In genomic region chr6:8858854-8859257, GRCh38 we compare ENCODE assay signal across 20 cellular contexts.
DNase-seq lines count a peak whose midpoint lies in the region; ATAC-seq and TF ChIP-seq lines count a peak whose summit lies in the region.
"Had no signal": no experiment of that assay in that cellular context is flagged by ENCODE, and none has a peak within 500 bp of the region (broad histone marks: within the 10 kb centered on the region; RNA-seq: fewer than 3 reads in every experiment).

No MANE protein-coding gene starts in this region.

- no peak overlapping the region for H3K27ac Mint-ChIP-seq in activated naive CD4-positive, alpha-beta T cell treated with anti-CD3 and anti-CD28 coated beads, Interleukin-2, amount 50 U/mL, for 72 hours
- H3K27ac Mint-ChIP-seq: CD4-positive, CD25-positive, alpha-beta regulatory T cell; CD8-positive, alpha-beta memory T cell; GM23338 had no signal

- H3K27me3 ChIP-seq in adipocyte (replicated peaks; ENCODE audit: control insufficient read depth, insufficient read depth, low read length) (no peaks in the 10 kb centered on the region), right lobe of liver (no peaks in the 10 kb centered on the region)
- H3K27me3 ChIP-seq: BE2C had no signal

- H3K27ac ChIP-seq in right lobe of liver (peak overlapping the region in 1 of 3 donors; percentile 46), substantia nigra (ENCODE audit: low read depth, low read length, poor library complexity, severe bottlenecking) (no peak overlapping the region)

- intact Hi-C loops in right lobe of liver (cut with DNase I): no loop called here

- DNase-seq in adipocyte (ENCODE audit: low read depth): peak; percentile 22
- peak; percentile 2 for DNase-seq in astrocyte of the hippocampus (ENCODE audit: low read depth, low spot score)
- DNase-seq in left lobe of liver (ENCODE audit: low spot score): no peak
- no peak for DNase-seq in right lobe of liver
- DNase-seq in substantia nigra (lab: John Stamatoyannopoulos, UW): no peak
- DNase-seq in hypothalamus (lab: John Stamatoyannopoulos, UW): no peak
- DNase-seq in activated naive CD4-positive, alpha-beta T cell treated with anti-CD3 and anti-CD28 coated beads, Interleukin-2, amount 50 U/mL, for 72 hours (ENCODE audit: low spot score in 2 of 2): no peak
- DNase-seq: ACHN; BE2C; C1 segment of cervical spinal cord; CD4-positive, CD25-positive, alpha-beta regulatory T cell; CD8-positive, alpha-beta memory T cell; COR-L47; DMS 273 treated with DMSO at 0.1 percent for 48 hours; DMS53; DND-41; HCEC 1CT had no signal

- ATAC-seq in left lobe of liver (peak; percentile 51), right lobe of liver (peak; percentile 60 to 94 (median 86)), GM18868 (IDR thresholded peaks at IDR 0.05; ENCODE audit: unreplicated experiment) (no peak)
- ATAC-seq in activated naive CD4-positive, alpha-beta T cell treated with anti-CD3 and anti-CD28 coated beads, Interleukin-2, amount 50 U/mL, for 72 hours: no peak
- ATAC-seq: GM12878, GM23338 had no signal

- H3K4me3 ChIP-seq in adipocyte (ENCODE audit: low read length) (no peak overlapping the region), right lobe of liver (no peak overlapping the region)
- H3K4me3 ChIP-seq: GM12878, GM23338 had no signal

- 30% methylated on average over 4 of the region's 4 CpGs for WGBS in right lobe of liver (ENCODE audit: insufficient coverage, low coverage, low lambda C conversion rate, missing lambda C conversion rate)

- peaks cover 11% of the 10 kb centered on the region for H3K4me1 ChIP-seq in adipocyte (ENCODE audit: control insufficient read depth, insufficient read depth, low read length)
- peaks cover 0 to 24% (median 3%) of the 10 kb centered on the region in 4 donors for H3K4me1 ChIP-seq in right lobe of liver
- H3K4me1 ChIP-seq: BE2C had no signal

- H3K9me3 ChIP-seq in adipocyte (ENCODE audit: control insufficient read depth, low read length) (no peaks in the 10 kb centered on the region), right lobe of liver (no peaks in the 10 kb centered on the region)
- H3K9me3 ChIP-seq: BE2C had no signal

- TF ChIP-seq CTCF in right lobe of liver (IDR thresholded peaks at IDR 0.05): no peak

- TF ChIP-seq POLR2A in right lobe of liver (IDR thresholded peaks at IDR 0.05): no peak

- H3K36me3 Mint-ChIP-seq in activated naive CD4-positive, alpha-beta T cell treated with anti-CD3 and anti-CD28 coated beads, Interleukin-2, amount 50 U/mL, for 72 hours: no peaks in the 10 kb centered on the region
- H3K36me3 Mint-ChIP-seq: CD4-positive, CD25-positive, alpha-beta regulatory T cell; CD8-positive, alpha-beta memory T cell had no signal

- H3K36me3 ChIP-seq in adipocyte (ENCODE audit: control insufficient read depth, insufficient read depth, low read length, severe bottlenecking) (no peaks in the 10 kb centered on the region), right lobe of liver (no peaks in the 10 kb centered on the region)
- H3K36me3 ChIP-seq: BE2C had no signal

- no peak overlapping the region for H3K9ac ChIP-seq in adipocyte (ENCODE audit: low read length)

- H3K9me3 Mint-ChIP-seq in activated naive CD4-positive, alpha-beta T cell treated with anti-CD3 and anti-CD28 coated beads, Interleukin-2, amount 50 U/mL, for 72 hours: no peaks in the 10 kb centered on the region
- H3K9me3 Mint-ChIP-seq: GM23338 had no signal

Comparison
In these comparisons a context has a peak if more than half of its experiments do, and no peak if none do; other contexts are left out.
1. DNase-seq: peak in adipocyte (single experiment) and astrocyte of the hippocampus (single experiment); none in left lobe of liver (single experiment), right lobe of liver (0 of 3), substantia nigra (0 of 49), hypothalamus (0 of 51) and activated naive CD4-positive, alpha-beta T cell treated with anti-CD3 and anti-CD28 coated beads, Interleukin-2, amount 50 U/mL, for 72 hours (0 of 2).
2. ATAC-seq: peak in left lobe of liver (single experiment) and right lobe of liver (4 of 4); none in GM18868 (single experiment) and activated naive CD4-positive, alpha-beta T cell treated with anti-CD3 and anti-CD28 coated beads, Interleukin-2, amount 50 U/mL, for 72 hours (0 of 2).